15 cellular contexts compared by ENCODE assay signal in the genomic region with DNA sequence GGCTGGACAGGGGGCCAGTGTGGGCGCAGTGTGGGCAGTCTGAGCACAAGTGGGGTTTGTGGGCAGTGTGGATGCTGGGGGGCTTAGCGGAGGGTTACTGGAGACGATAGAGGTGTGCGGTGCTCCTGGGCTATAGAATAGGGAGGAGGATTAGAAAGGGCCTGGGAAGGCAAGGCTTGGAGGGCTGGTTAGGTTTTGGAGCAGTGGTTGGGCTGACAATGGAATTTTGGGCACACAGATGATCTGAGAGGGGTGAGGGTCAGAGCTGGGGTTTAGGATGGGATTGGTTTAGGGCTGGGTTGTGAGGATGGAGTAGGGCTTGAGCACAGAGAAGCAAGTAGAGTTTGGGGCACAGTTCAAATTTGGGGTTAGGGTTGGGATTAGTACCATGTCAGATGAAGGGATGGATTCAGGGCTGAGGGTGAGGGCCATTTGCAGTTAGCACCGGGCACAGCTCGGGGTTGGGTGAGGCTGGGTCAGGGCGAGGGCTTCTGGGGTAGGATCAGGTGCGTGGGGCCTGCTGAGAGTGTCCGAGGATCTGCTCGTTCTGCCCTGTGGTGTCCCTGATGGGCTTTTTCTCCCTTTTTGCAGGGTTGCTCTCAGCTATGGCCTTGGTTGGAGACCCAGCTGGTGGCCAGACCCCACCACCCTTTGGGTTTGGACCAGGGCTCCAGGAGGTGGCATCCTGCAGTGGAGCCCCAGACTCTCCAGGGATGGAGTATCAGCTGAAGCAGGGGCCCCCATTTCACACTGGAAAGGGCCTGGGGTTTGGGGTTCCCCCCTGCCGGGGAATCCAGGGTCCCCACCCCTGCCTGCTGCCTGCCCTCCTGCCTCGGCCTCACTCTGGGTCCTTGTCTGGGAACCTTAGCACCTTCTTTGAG. TPM values are rescaled to one million over a fixed set of nuclear protein-coding genes. Genes with fewer than 3 reads are reported as not detected.
DNase-seq lines count a peak whose midpoint lies in the region; ATAC-seq and TF ChIP-seq lines count a peak whose summit lies in the region.
"Had no signal": no experiment of that assay in that cellular context is flagged by ENCODE, and none has a peak within 500 bp of the region (broad histone marks: within the 10 kb centered on the region; RNA-seq: fewer than 3 reads in every experiment).

No MANE protein-coding gene starts in this region.

- TF ChIP-seq CTCF in PC-3 (conservative IDR thresholded peaks at IDR 0.05; ENCODE audit: low read depth, low read length) (no peak), transverse colon (IDR thresholded peaks at IDR 0.05) (no peak), WERI-Rb-1 (IDR thresholded peaks at IDR 0.05; ENCODE audit: low read depth, low read length) (no peak)

- in situ Hi-C loops in transverse colon (cut with MboI; ENCODE audit: low pct_ligation_motif_present in 1 of 4, low pct_unique_long_range_greater_than_20kb in 1 of 4, low sequenced_read_pairs in 3 of 4): no loop called here

- POLR2A ChIA-PET in PC-3 (lab: Charles Lee; ENCODE audit: unreplicated experiment): interaction anchor here (0.6 to 2.8 kb wide), 7 partner anchors 76 to 727 kb away, joined by 3 to 39 read pairs (median 7); a partner anchor contains a TSS

- DNase-seq in PC-3 (no peak), transverse colon (peak; percentile 8), NCI-H2029 (lab: John Stamatoyannopoulos, UW) (no peak), SK-N-DZ (ENCODE audit: low spot score) (no peak), WERI-Rb-1 (no peak)
- DNase-seq: activated CD4-positive, CD25-positive, alpha-beta regulatory T cell treated with anti-CD3 and anti-CD28 coated beads, Interleukin-2, amount 50 U/mL, for 72 hours; activated effector memory CD4-positive, alpha-beta T cell treated with Interleukin-2 at 50 U/mL for 16 hours; central memory CD4-positive, alpha-beta T cell; DMS 273 treated with DMSO at 0.1 percent for 48 hours; MV-4-11; NCI-H510A treated with DMSO at 0.1 percent for 48 hours had no signal

- H3K4me3 ChIP-seq in PC-3 (ENCODE audit: low read length) (peak overlapping the region; percentile 58), duodenal mucosa (ENCODE audit: low read depth in 1 of 2, low read length in 2 of 2) (no peak overlapping the region), mucosa of stomach (ENCODE audit: low read length) (peak overlapping the region; percentile 62), transverse colon (no peak overlapping the region), WERI-Rb-1 (ENCODE audit: low read depth, low read length) (no peak overlapping the region)
- H3K4me3 ChIP-seq: SK-N-MC had no signal

- intact Hi-C loops in PC-3 (cut with micrococcal nuclease): loop anchor here (5.0 kb wide), 2 partner anchors 296 to 726 kb away; no protein-coding TSS in a partner anchor
- intact Hi-C loops in transverse colon (cut with DNase I; ENCODE audit: low total_unique reads): no loop called here

- H2AFZ ChIP-seq in PC-3 (ENCODE audit: low read length): no peak overlapping the region

- no peaks in the 10 kb centered on the region for H3K27me3 ChIP-seq in PC-3 (ENCODE audit: low read length)
- H3K27me3 ChIP-seq in duodenal mucosa (ENCODE audit: control insufficient read depth in 1 of 2, insufficient read depth in 2 of 2, low read length in 2 of 2): no peaks in the 10 kb centered on the region
- no peaks in the 10 kb centered on the region for H3K27me3 ChIP-seq in mucosa of stomach (ENCODE audit: control insufficient read depth, insufficient read depth, low read length)
- H3K27me3 ChIP-seq in transverse colon: no peaks in the 10 kb centered on the region
- no peaks in the 10 kb centered on the region for H3K27me3 ChIP-seq in WERI-Rb-1 (ENCODE audit: insufficient read depth, low read depth, severe bottlenecking)

- TF ChIP-seq EP300 in transverse colon (IDR thresholded peaks at IDR 0.05; ENCODE audit: low read depth): no peak

- TF ChIP-seq POLR2A in transverse colon (IDR thresholded peaks at IDR 0.05): no peak

- WGBS in transverse colon (ENCODE audit: low coverage in 1 of 2), 2 donors: 89 to 95% methylated on average over 5 to 12 of the region's 12 CpGs

- peak overlapping the region; percentile 98 for H3K9ac ChIP-seq in PC-3 (ENCODE audit: low read length)
- H3K9ac ChIP-seq in duodenal mucosa (ENCODE audit: low read depth in 1 of 2, low read length in 2 of 2): peak overlapping the region; percentile 79 to 93
- peak overlapping the region; percentile 97 for H3K9ac ChIP-seq in mucosa of stomach (ENCODE audit: low read length)

- H3F3A ChIP-seq in PC-3 (ENCODE audit: low read length, unreplicated experiment): no peaks in the 10 kb centered on the region

- no peak for ATAC-seq in PC-3

- H3K36me3 ChIP-seq in PC-3 (ENCODE audit: low read depth, low read length) (no peaks in the 10 kb centered on the region), duodenal mucosa (ENCODE audit: control insufficient read depth in 1 of 2, insufficient read depth in 2 of 2, low read length in 2 of 2) (no peaks in the 10 kb centered on the region), mucosa of stomach (ENCODE audit: control insufficient read depth, insufficient read depth, low read length) (no peaks in the 10 kb centered on the region), transverse colon (no peaks in the 10 kb centered on the region), WERI-Rb-1 (no peaks in the 10 kb centered on the region)

- H3K27ac ChIP-seq in PC-3 (ENCODE audit: low read length) (peak overlapping the region; percentile 100), duodenal mucosa (ENCODE audit: low read depth, low read length) (peak overlapping the region; percentile 79), transverse colon (peak overlapping the region; percentile 83 to 93 (median 88)), WERI-Rb-1 (no peak overlapping the region)
- H3K27ac ChIP-seq: HL-60, SK-N-MC had no signal

- no TSS peak for BruUV-seq in PC-3 (replicated peaks; lab: Mats Ljungman, UMichigan)

- H3K4me2 ChIP-seq in PC-3 (ENCODE audit: low read length): peak overlapping the region; percentile 82

- H4K20me1 ChIP-seq in PC-3 (ENCODE audit: low read length): no peaks in the 10 kb centered on the region

- CTCF ChIA-PET in PC-3 (lab: Charles Lee): interaction anchor here (0.6 kb wide), 1 partner anchor 120 kb away, joined by 6 read pairs; no protein-coding TSS in a partner anchor

- H3K4me1 ChIP-seq in PC-3 (ENCODE audit: insufficient read depth, low read length) (peaks cover 67% of the 10 kb centered on the region), duodenal mucosa (ENCODE audit: control insufficient read depth in 1 of 2, insufficient read depth in 2 of 2, low read length in 2 of 2) (peaks cover 39 to 52% of the 10 kb centered on the region in 2 donors), mucosa of stomach (ENCODE audit: control insufficient read depth, insufficient read depth, low read length) (peaks cover 81% of the 10 kb centered on the region), transverse colon (peaks cover 40 to 64% (median 46%) of the 10 kb centered on the region in 4 donors)

- H3K9me3 ChIP-seq in PC-3 (ENCODE audit: low read length): no peaks in the 10 kb centered on the region
- no peaks in the 10 kb centered on the region for H3K9me3 ChIP-seq in duodenal mucosa (ENCODE audit: control insufficient read depth in 1 of 2, low read length in 2 of 2)
- H3K9me3 ChIP-seq in mucosa of stomach (ENCODE audit: control insufficient read depth, low read length): no peaks in the 10 kb centered on the region
- no peaks in the 10 kb centered on the region for H3K9me3 ChIP-seq in transverse colon
- H3K9me3 ChIP-seq in WERI-Rb-1 (ENCODE audit: severe bottlenecking): no peaks in the 10 kb centered on the region

- peaks cover 25% of the 10 kb centered on the region for H3K79me2 ChIP-seq in PC-3 (ENCODE audit: low read length)

- no peaks in the 10 kb centered on the region for H3K9me2 ChIP-seq in PC-3 (replicated peaks; ENCODE audit: low read length)

RNA-seq across cellular contexts. Expression of a gene that starts 45.6 kb away (rescaled TPM):
- total RNA-seq in PC-3 (2014; rRNA removed) (19.8 and 30.1 TPM in 2 replicates), transverse colon (under 1 TPM in 1 of 4 donors, not detected in 3; 0.14 TPM)
- not detected in 2 replicates for polyA plus RNA-seq in SK-N-DZ (2014; cell fraction: cytosol; rRNA removed)
- not detected in 2 replicates for polyA plus RNA-seq in SK-N-DZ (2014; cell fraction: nucleus; rRNA removed)

Comparison
In these comparisons a context has a peak if more than half of its experiments do, and no peak if none do; other contexts are left out.
1. H3K4me3 ChIP-seq: peak in PC-3 (single experiment) and mucosa of stomach (single experiment); none in duodenal mucosa (0 of 2), transverse colon (0 of 4) and WERI-Rb-1 (single experiment).
2. RNA of a gene that starts 45.6 kb away (total RNA-seq): 19.8 to 30.1 TPM in PC-3; 0.14 TPM in transverse colon; every median in the first group is over 10 times any median in the second.
3. Peak in every context shown above with its lines, with median percentiles within 50 percentile points of each other: H3K9ac ChIP-seq.